20 cellular contexts compared by ENCODE assay signal in the genomic region with DNA sequence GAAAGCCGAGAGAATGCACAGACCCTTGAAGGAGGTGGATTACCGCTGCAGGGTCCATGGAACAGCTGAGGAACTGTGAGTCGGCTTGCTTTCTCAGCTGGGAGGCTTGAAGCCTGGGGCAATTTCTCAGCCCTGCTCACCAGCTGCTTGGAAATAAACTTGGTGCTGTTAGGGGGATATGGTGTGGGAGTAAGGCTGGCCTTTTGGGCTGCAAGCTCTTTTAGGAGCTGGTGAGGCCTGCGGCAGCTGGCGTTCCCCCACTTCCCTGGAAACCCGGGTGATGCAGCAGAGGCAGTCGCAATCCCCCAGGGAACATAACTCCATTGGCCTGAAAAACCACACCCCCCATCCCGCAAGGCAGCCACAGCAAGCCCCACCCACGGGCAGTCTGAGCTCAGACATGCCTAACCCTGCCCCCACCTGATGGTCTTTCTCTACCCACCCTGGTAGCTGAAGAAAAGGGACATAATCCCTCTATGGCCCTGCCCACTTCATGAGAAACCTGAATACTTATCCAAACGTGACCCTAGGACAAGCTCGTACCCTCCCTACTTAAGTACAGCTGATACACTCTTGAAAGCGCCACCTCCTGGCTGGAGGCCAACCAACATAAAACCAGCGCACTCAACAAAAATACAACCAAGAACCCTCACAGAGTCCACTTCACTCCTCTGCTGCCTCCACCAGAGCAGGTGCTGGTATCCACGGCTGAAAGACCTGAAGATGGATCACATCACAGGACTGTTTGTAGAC.
"Had no signal": no experiment of that assay in that cellular context is flagged by ENCODE, and none has a peak within 500 bp of the region (broad histone marks: within the 10 kb centered on the region; RNA-seq: fewer than 3 reads in every experiment).

No MANE protein-coding gene starts in this region.

- H3K27me3 Mint-ChIP-seq: activated B cell treated with CpG ODN at 0.5 μM for 24 hours; activated CD4-positive, alpha-beta T cell treated with anti-CD3 and anti-CD28 coated beads, Interleukin-2, amount 10 ng/mL, durations not matched to agents 7 days and 5 days; activated naive CD4-positive, alpha-beta T cell treated with anti-CD3 and anti-CD28 coated beads, Interleukin-2, amount 10 ng/mL, durations not matched to agents 7 days and 5 days; activated T-helper 17 cell treated with anti-CD3 and anti-CD28 coated beads, Interleukin-2, amount 50 U/mL, for 72 hours; memory B cell; type B pancreatic cell had no signal

- H3K27ac Mint-ChIP-seq: activated B cell treated with CpG ODN at 0.5 μM for 24 hours; activated CD4-positive, alpha-beta T cell treated with anti-CD3 and anti-CD28 coated beads, Interleukin-2, amount 10 ng/mL, durations not matched to agents 7 days and 5 days; activated naive CD4-positive, alpha-beta T cell treated with anti-CD3 and anti-CD28 coated beads, Interleukin-2, amount 10 ng/mL, durations not matched to agents 7 days and 5 days; activated T-helper 17 cell treated with anti-CD3 and anti-CD28 coated beads, Interleukin-2, amount 50 U/mL, for 72 hours; memory B cell; nephron; type B pancreatic cell had no signal

- H3K36me3 ChIP-seq: adrenal gland, gastrocnemius medialis, heart right ventricle, left ventricle myocardium inferior, right lobe of liver, spleen had no signal

- H3K4me3 Mint-ChIP-seq: activated B cell treated with CpG ODN at 0.5 μM for 24 hours; activated CD4-positive, alpha-beta T cell treated with anti-CD3 and anti-CD28 coated beads, Interleukin-2, amount 10 ng/mL, durations not matched to agents 7 days and 5 days; activated naive CD4-positive, alpha-beta T cell treated with anti-CD3 and anti-CD28 coated beads, Interleukin-2, amount 10 ng/mL, durations not matched to agents 7 days and 5 days; activated T-helper 17 cell treated with anti-CD3 and anti-CD28 coated beads, Interleukin-2, amount 50 U/mL, for 72 hours; memory B cell; nephron; type B pancreatic cell had no signal

- ATAC-seq: activated T-helper 17 cell treated with anti-CD3 and anti-CD28 coated beads, Interleukin-2, amount 50 U/mL, for 72 hours; gastrocnemius medialis; heart right ventricle; psoas muscle; right lobe of liver had no signal

- H3K27ac ChIP-seq: adrenal gland, coronary artery, gastrocnemius medialis, heart right ventricle, left ventricle myocardium inferior, psoas muscle, right lobe of liver, spleen had no signal

- H3K4me1 ChIP-seq: adrenal gland, gastrocnemius medialis, heart right ventricle, left ventricle myocardium inferior, psoas muscle, right lobe of liver, spleen had no signal

- H3K4me1 Mint-ChIP-seq: activated B cell treated with CpG ODN at 0.5 μM for 24 hours; activated CD4-positive, alpha-beta T cell treated with anti-CD3 and anti-CD28 coated beads, Interleukin-2, amount 10 ng/mL, durations not matched to agents 7 days and 5 days; activated naive CD4-positive, alpha-beta T cell treated with anti-CD3 and anti-CD28 coated beads, Interleukin-2, amount 10 ng/mL, durations not matched to agents 7 days and 5 days; activated T-helper 17 cell treated with anti-CD3 and anti-CD28 coated beads, Interleukin-2, amount 50 U/mL, for 72 hours; memory B cell; nephron had no signal

- H3K9me3 Mint-ChIP-seq: activated T-helper 17 cell treated with anti-CD3 and anti-CD28 coated beads, Interleukin-2, amount 50 U/mL, for 72 hours; type B pancreatic cell had no signal

- H3K27me3 ChIP-seq: adrenal gland, gastrocnemius medialis, heart right ventricle, right lobe of liver, spleen had no signal

- DNase-seq: activated B cell treated with CpG ODN at 0.5 μM for 24 hours; activated CD4-positive, alpha-beta T cell treated with anti-CD3 and anti-CD28 coated beads, Interleukin-2, amount 10 ng/mL, durations not matched to agents 7 days and 5 days; activated CD8-positive, alpha-beta memory T cell treated with anti-CD3 and anti-CD28 coated beads for 24 hours; activated naive CD4-positive, alpha-beta T cell treated with anti-CD3 and anti-CD28 coated beads, Interleukin-2, amount 10 ng/mL, durations not matched to agents 7 days and 5 days; adrenal gland; caudate nucleus; effector CD4-positive, alpha-beta T cell; gastrocnemius medialis; heart right ventricle; left ventricle myocardium inferior; psoas muscle; right lobe of liver; spleen; stimulated activated CD4-positive, alpha-beta T cell treated with anti-CD3 and anti-CD28 coated beads, Interleukin-2, amount 100 ng/mL, for 24 hours; stimulated activated naive CD4-positive, alpha-beta T cell treated with Interleukin-2 at 50 U/mL for 16 hours had no signal

- H3K4me3 ChIP-seq: adrenal gland, coronary artery, gastrocnemius medialis, heart right ventricle, left ventricle myocardium inferior, psoas muscle, right lobe of liver, spleen had no signal

- H3K9me3 ChIP-seq: adrenal gland, gastrocnemius medialis, psoas muscle, right lobe of liver had no signal

- H3K36me3 Mint-ChIP-seq: activated naive CD4-positive, alpha-beta T cell treated with anti-CD3 and anti-CD28 coated beads, Interleukin-2, amount 10 ng/mL, durations not matched to agents 7 days and 5 days; memory B cell; type B pancreatic cell had no signal
